28 cellular contexts compared by ENCODE assay signal in genomic region chr18:38966846-38967245, GRCh38.
"Had no signal": no experiment of that assay in that cellular context is flagged by ENCODE, and none has a peak within 500 bp of the region (broad histone marks: within the 10 kb centered on the region; RNA-seq: fewer than 3 reads in every experiment).

No MANE protein-coding gene starts in this region.

- H3K4me3 ChIP-seq: adrenal gland, ascending aorta, heart right ventricle, pancreas, prostate gland, stomach, thyroid gland, upper lobe of left lung, vagina had no signal

- H3K27ac ChIP-seq: adrenal gland, ascending aorta, heart right ventricle, pancreas, prostate gland, stomach, thyroid gland, upper lobe of left lung, vagina had no signal

- DNase-seq: activated CD4-positive, alpha-beta memory T cell treated with anti-CD3 and anti-CD28 coated beads for 36 hours; activated CD4-positive, alpha-beta T cell treated with anti-CD3 and anti-CD28 coated beads, Interleukin-2, amount 10 ng/mL, durations not matched to agents 24 days and 14 days; activated CD4-positive, CD25-positive, alpha-beta regulatory T cell treated with anti-CD3 and anti-CD28 coated beads, Interleukin-2, amount 50 U/mL, for 72 hours; activated CD8-positive, alpha-beta memory T cell treated with anti-CD3 and anti-CD28 coated beads, Interleukin-2, amount 50 U/mL, for 4 hours; activated effector memory CD4-positive, alpha-beta T cell treated with anti-CD3 and anti-CD28 coated beads, Interleukin-2, amount 50 U/mL, for 16 hours; activated naive CD4-positive, alpha-beta T cell treated with anti-CD3 and anti-CD28 coated beads for 36 hours; activated naive CD8-positive, alpha-beta T cell treated with anti-CD3 and anti-CD28 coated beads for 36 hours; activated T-cell treated with anti-CD3 and anti-CD28 coated beads, Interleukin-2, amount 50 U/mL, for 1 hour; adrenal gland; effector CD8-positive, alpha-beta T cell; erythroblast; heart right ventricle; left cardiac atrium; left ventricle myocardium superior; naive B cell; nephron progenitor cell; pancreas; stimulated activated CD4-positive, alpha-beta T cell treated with anti-CD3 and anti-CD28 coated beads, Interleukin-15, amount 100 ng/mL, for 24 hours; stimulated activated CD4-positive, alpha-beta T cell treated with anti-CD3 and anti-CD28 coated beads, Interleukin-2, amount 100 ng/mL, for 24 hours; stimulated activated naive B cell treated with anti-CD40 and anti-IgM and Interleukin-4, amounts not matched to agents 10 μg/mL and 1 μg/mL and 100 μg/mL, for 72 hours; stomach; T-helper 9 cell; thyroid gland; upper lobe of left lung had no signal

- H3K4me1 ChIP-seq: adrenal gland, ascending aorta, heart right ventricle, pancreas, prostate gland, stomach, thyroid gland, upper lobe of left lung, vagina had no signal

- ATAC-seq: heart right ventricle; left cardiac atrium; left ventricle myocardium superior; pancreas; stimulated activated naive B cell treated with anti-CD40 and anti-IgM and Interleukin-4, amounts not matched to agents 10 μg/mL and 1 μg/mL and 100 μg/mL, for 72 hours had no signal

- H3K36me3 ChIP-seq: adrenal gland, ascending aorta, heart right ventricle, pancreas, prostate gland, stomach, thyroid gland, upper lobe of left lung, vagina had no signal

- H3K27me3 ChIP-seq: adrenal gland, ascending aorta, heart right ventricle, stomach, thyroid gland, upper lobe of left lung, vagina had no signal

- H3K9me3 ChIP-seq: adrenal gland, pancreas, prostate gland, stomach, thyroid gland, upper lobe of left lung, vagina had no signal

- FAIRE-seq: pancreas, TTC549 had no signal
